In the genomic region with DNA sequence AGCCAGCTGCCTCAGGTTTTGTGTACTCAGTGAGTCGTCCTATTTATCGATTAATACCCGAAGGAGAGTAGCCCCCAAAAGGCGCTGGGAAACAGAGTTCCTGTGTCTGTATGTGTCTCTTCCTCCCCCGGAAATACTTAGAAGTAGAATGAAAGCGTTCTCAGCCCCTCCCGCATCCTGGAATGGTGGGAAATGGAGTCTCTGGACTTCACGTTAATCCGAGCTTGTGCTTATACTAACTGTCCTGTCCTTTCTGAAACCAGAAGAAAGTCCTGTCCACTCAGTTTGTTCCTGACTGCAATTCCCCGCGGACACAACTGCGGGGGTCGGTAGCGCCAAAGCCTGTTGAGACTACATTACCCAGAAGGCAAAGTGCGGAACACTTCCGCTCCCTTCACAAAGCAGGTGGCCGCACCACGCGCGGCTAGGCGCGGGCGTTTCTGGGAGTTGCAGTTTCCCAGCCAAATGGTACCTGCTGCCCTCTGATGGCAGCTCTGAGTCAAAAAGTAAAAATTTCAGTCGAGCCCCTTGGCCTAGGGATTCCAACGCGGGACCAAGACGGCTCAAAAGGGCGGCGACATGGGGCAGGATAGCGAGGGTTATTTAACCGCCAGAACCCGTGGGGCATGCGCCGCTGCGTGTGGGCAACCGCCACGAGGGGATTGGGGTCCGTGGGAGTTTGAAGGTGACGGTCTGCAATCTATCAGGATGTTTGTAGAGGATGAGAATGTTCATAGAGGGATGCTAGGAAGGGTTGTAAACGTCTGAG, we compare ENCODE assay signal across 8 cellular contexts. TPM values are rescaled to one million over a fixed set of nuclear protein-coding genes. Genes with fewer than 3 reads are reported as not detected.
A peak's percentile ranks its signal among the peaks of the same experiment; 100 is the strongest.
DNase-seq lines count a peak whose midpoint lies in the region; ATAC-seq and TF ChIP-seq lines count a peak whose summit lies in the region.

No MANE protein-coding gene starts in this region.

- no peaks in the 10 kb centered on the region for H3K9me3 Mint-ChIP-seq in CD8-positive, alpha-beta T cell

- peak overlapping the region; percentile 49 for H3K27ac ChIP-seq in CD8-positive, alpha-beta T cell (ENCODE audit: low read depth, low read length)
- H3K27ac ChIP-seq in OCI-LY7 (ENCODE audit: low read depth, low read length, poor library complexity, severe bottlenecking) = peak overlapping the region; percentile 77

- peak overlapping the region; percentile 94 for H3K27ac Mint-ChIP-seq in CD8-positive, alpha-beta T cell

- DNase-seq in CD8-positive, alpha-beta T cell = peak; percentile 79 to 93 (median 87)
- DNase-seq in HuH-7.5 (ENCODE audit: low spot score) (peak; percentile 92), OCI-LY7 (ENCODE audit: low spot score) (peak; percentile 96), activated T-cell treated with anti-CD3 and anti-CD28 coated beads for 4 hours (peak; percentile 87), epithelial cell of proximal tubule (ENCODE audit: low read depth) (peak; percentile 61), mucosa of descending colon (peak; percentile 94 to 95 (median 94))
- peak; percentile 72 to 85 for DNase-seq in stimulated activated CD8-positive, alpha-beta memory T cell treated with anti-CD3 and anti-CD28 coated beads, Interleukin-4, amount 100 ng/mL, for 1 hour (ENCODE audit: low read depth in 2 of 2, low spot score in 1 of 2)

- BruUV-seq in OCI-LY7 (replicated peaks; lab: Mats Ljungman, UMichigan) = no TSS peak

- peaks cover 22% of the 10 kb centered on the region for H3K36me3 Mint-ChIP-seq in CD8-positive, alpha-beta T cell

- H3K4me3 ChIP-seq in CD8-positive, alpha-beta T cell (ENCODE audit: low read depth, low read length) = peak overlapping the region; percentile 85
- peak overlapping the region; percentile 92 for H3K4me3 ChIP-seq in OCI-LY7 (ENCODE audit: low read depth, low read length, poor library complexity, severe bottlenecking)
- H3K4me3 ChIP-seq in epithelial cell of proximal tubule (ENCODE audit: low read depth, low read length) = peak overlapping the region; percentile 93
- H3K4me3 ChIP-seq in mucosa of descending colon = peak overlapping the region; percentile 77

- POLR2A ChIA-PET in CD8-positive, alpha-beta T cell (lab: Charles Lee) = interaction anchor here (0.8 to 3.7 kb wide), 7 partner anchors 23 to 46 kb away, joined by 3 to 28 read pairs (median 4); a partner anchor contains a TSS
- POLR2A ChIA-PET in OCI-LY7 (lab: Charles Lee) = interaction anchor here (0.5 to 2.3 kb wide), 3 partner anchors 26 to 129 kb away, joined by 3 to 6 read pairs (median 3); no protein-coding TSS in a partner anchor

- H3K4me3 Mint-ChIP-seq in CD8-positive, alpha-beta T cell = peak overlapping the region; percentile 98

- H3K27me3 ChIP-seq in CD8-positive, alpha-beta T cell (ENCODE audit: insufficient read depth, low read length) = no peaks in the 10 kb centered on the region

- TF ChIP-seq CTCF in CD8-positive, alpha-beta T cell (IDR thresholded peaks at IDR 0.05) = peak; percentile 68
- TF ChIP-seq CTCF in OCI-LY7 (conservative IDR thresholded peaks at IDR 0.05; ENCODE audit: low read length) (peak; percentile 81), epithelial cell of proximal tubule (conservative IDR thresholded peaks at IDR 0.05; ENCODE audit: low read depth, low read length) (peak; percentile 63), mucosa of descending colon (IDR thresholded peaks at IDR 0.05) (peak; percentile 54)

- no peaks in the 10 kb centered on the region for H3K36me3 ChIP-seq in CD8-positive, alpha-beta T cell (ENCODE audit: insufficient read depth, low read length)
- H3K36me3 ChIP-seq in OCI-LY7 (ENCODE audit: insufficient read depth, low read length) = peaks cover 31% of the 10 kb centered on the region; the same call in 1 of the 2 replicates
- peaks cover 8% of the 10 kb centered on the region for H3K36me3 ChIP-seq in mucosa of descending colon (ENCODE audit: low read depth)

- H3K4me1 ChIP-seq in CD8-positive, alpha-beta T cell (ENCODE audit: insufficient read depth, low read length) = peaks cover 36% of the 10 kb centered on the region
- H3K4me1 ChIP-seq in OCI-LY7 (ENCODE audit: insufficient read depth, low read length, poor library complexity, severe bottlenecking) (peaks cover 33% of the 10 kb centered on the region), mucosa of descending colon (ENCODE audit: low read depth) (peaks cover 23% of the 10 kb centered on the region)

- H2AFZ ChIP-seq in OCI-LY7 (ENCODE audit: low read length) = peak overlapping the region; percentile 75; the same call in 1 of the 2 replicates

- peak; percentile 38 for ATAC-seq in CD8-positive, alpha-beta T cell
- ATAC-seq in GM19468 (IDR thresholded peaks at IDR 0.05; ENCODE audit: extremely low read depth, unreplicated experiment) (peak; percentile 27), mucosa of descending colon (peak; percentile 61)

- peak overlapping the region; percentile 90 for H3K4me2 ChIP-seq in OCI-LY7 (ENCODE audit: low read length)

- H3K9me2 ChIP-seq in OCI-LY7 (ENCODE audit: insufficient read depth, low read length) = no peaks in the 10 kb centered on the region

- no peaks in the 10 kb centered on the region for H4K20me1 ChIP-seq in OCI-LY7 (ENCODE audit: insufficient read depth, low read length)

- CTCF ChIA-PET in CD8-positive, alpha-beta T cell (lab: Charles Lee) = interaction anchor here (0.6 to 5.9 kb wide), 18 partner anchors 9 to 905 kb away, joined by 3 to 65 read pairs (median 4); a partner anchor contains a TSS
- CTCF ChIA-PET in OCI-LY7 (lab: Charles Lee; ENCODE audit: unreplicated experiment) = no interaction called here

- H3K9me3 ChIP-seq in CD8-positive, alpha-beta T cell (ENCODE audit: low read length) = no peaks in the 10 kb centered on the region
- H3K9me3 ChIP-seq in OCI-LY7 (ENCODE audit: low read length) (no peaks in the 10 kb centered on the region), mucosa of descending colon (no peaks in the 10 kb centered on the region)

- no peaks in the 10 kb centered on the region for H3K27me3 Mint-ChIP-seq in CD8-positive, alpha-beta T cell (ENCODE audit: low read depth)

- intact Hi-C loops in CD8-positive, alpha-beta T cell (cut with DNase I, micrococcal nuclease) = loop anchor here (1.0 kb wide), 9 partner anchors 9 to 136 kb away; a partner anchor contains a TSS
- intact Hi-C loops in OCI-LY7 (cut with micrococcal nuclease; ENCODE audit: unreplicated experiment) (loop anchor here (1.0 to 2.0 kb wide), 2 partner anchors 36 to 112 kb away; a partner anchor contains a TSS), mucosa of descending colon (cut with DNase I, micrococcal nuclease) (loop anchor here in 1 of 2 donors (5.0 kb wide), 1 partner anchor 38 kb away; no protein-coding TSS in a partner anchor)

- H3K79me2 ChIP-seq in OCI-LY7 (ENCODE audit: insufficient read depth, low read depth, low read length) = peaks cover 22% of the 10 kb centered on the region

- H3K4me1 Mint-ChIP-seq in CD8-positive, alpha-beta T cell (ENCODE audit: low read depth) = peaks cover 49% of the 10 kb centered on the region

RNA-seq across cellular contexts. Expression of a gene that starts 2.2 kb away (rescaled TPM):
- total RNA-seq in CD8-positive, alpha-beta T cell = 10 to 100 TPM; 15.1 to 15.2 TPM
- 20.9 and 23.6 TPM in 2 replicates for total RNA-seq in OCI-LY7 (2014; rRNA removed; shearing (Covaris generic))
- 29.2 and 33.7 TPM in 2 replicates for total RNA-seq in OCI-LY7 (2022)
- total RNA-seq in epithelial cell of proximal tubule = 30.9 and 33.9 TPM in 2 replicates
- 10 to 100 TPM; 41.8 to 52.0 (median 46.9) TPM for total RNA-seq in mucosa of descending colon

RNA-seq across cellular contexts. Expression of a gene that starts 10.3 kb away (rescaled TPM):
- total RNA-seq in CD8-positive, alpha-beta T cell = 10 to 100 TPM; 92.1 to 95.1 TPM
- total RNA-seq in OCI-LY7 (2014; rRNA removed; shearing (Covaris generic)) = 22.1 and 26.7 TPM in 2 replicates
- 33.5 and 36.6 TPM in 2 replicates for total RNA-seq in OCI-LY7 (2022)
- total RNA-seq in epithelial cell of proximal tubule = 36.3 and 48.6 TPM in 2 replicates
- 10 to 100 TPM; 35.7 to 75.2 (median 42.0) TPM for total RNA-seq in mucosa of descending colon

RNA-seq across cellular contexts. Expression of a gene that starts 24.4 kb away (rescaled TPM):
- 100 to 1,000 TPM; 111 to 112 TPM for total RNA-seq in CD8-positive, alpha-beta T cell
- 20.7 and 26.8 TPM in 2 replicates for total RNA-seq in OCI-LY7 (2014; rRNA removed; shearing (Covaris generic))
- total RNA-seq in OCI-LY7 (2022) (48.2 and 59.3 TPM in 2 replicates), epithelial cell of proximal tubule (49.3 and 63.9 TPM in 2 replicates), mucosa of descending colon (10 to 100 TPM; 47.3 to 78.0 (median 50.0) TPM)

RNA-seq across cellular contexts. Expression of a gene that starts 24.5 kb away (rescaled TPM):
- total RNA-seq in CD8-positive, alpha-beta T cell = 1 to 10 TPM; 8.7 to 9.4 TPM
- total RNA-seq in OCI-LY7 (2014; rRNA removed; shearing (Covaris generic)) = 8.4 and 9.0 TPM in 2 replicates
- total RNA-seq in OCI-LY7 (2022) = 12.7 and 14.8 TPM in 2 replicates
- 3.9 and 7.5 TPM in 2 replicates for total RNA-seq in epithelial cell of proximal tubule
- total RNA-seq in mucosa of descending colon = 10 to 100 TPM in 2 of 3 donors, 1 to 10 TPM in 1; 9.9 to 13.4 (median 10.4) TPM

RNA-seq across cellular contexts. Expression of a gene that starts 27.2 kb away (rescaled TPM):
- total RNA-seq in CD8-positive, alpha-beta T cell = 100 to 1,000 TPM; 112 to 115 TPM
- 29.6 and 41.9 TPM in 2 replicates for total RNA-seq in OCI-LY7 (2014; rRNA removed; shearing (Covaris generic))
- total RNA-seq in OCI-LY7 (2022) (15.5 and 18.6 TPM in 2 replicates), epithelial cell of proximal tubule (29.9 and 56.4 TPM in 2 replicates), mucosa of descending colon (10 to 100 TPM; 28.0 to 40.1 (median 35.7) TPM)

Comparison
In these comparisons a context has a peak if more than half of its experiments do, and no peak if none do; other contexts are left out.
1. Peak in every context shown above with its lines: DNase-seq, ATAC-seq, H3K4me3 ChIP-seq and H3K27ac ChIP-seq.